In the genomic region with DNA sequence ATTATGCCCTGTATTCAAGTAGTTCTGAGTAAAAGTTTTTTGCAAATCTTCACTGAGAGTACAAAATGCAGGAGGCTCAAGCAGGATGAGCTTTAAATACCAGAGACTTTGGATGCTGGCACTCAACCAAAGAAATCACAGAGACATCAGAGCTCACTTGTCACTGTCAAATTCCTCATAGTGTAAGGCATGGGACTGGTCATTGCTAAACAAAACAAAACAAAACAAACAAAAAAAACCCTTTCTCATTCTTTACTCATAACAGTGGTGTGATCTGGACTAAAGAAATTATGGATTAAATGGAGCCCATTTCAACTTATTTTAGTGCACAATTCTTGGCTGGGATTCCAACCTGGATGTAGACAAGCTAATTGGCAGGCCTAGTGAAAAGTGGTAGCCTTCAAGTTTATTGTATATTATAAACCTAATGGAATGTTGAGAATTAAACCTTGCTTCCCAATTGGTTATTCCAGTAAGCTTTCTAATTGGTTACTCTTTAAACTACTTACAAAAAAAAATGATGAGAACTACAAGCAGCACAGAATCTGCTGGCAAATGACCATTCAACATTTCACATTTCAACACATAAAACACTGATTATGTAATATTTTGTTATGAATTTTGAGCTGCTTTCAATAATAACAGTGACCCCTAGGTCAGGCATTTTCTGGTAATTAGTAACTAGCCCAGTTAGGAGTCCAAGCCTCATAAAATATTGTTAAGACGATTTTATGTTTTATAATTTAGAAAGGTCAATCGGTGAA, we compare ENCODE assay signal across 13 cellular contexts. TPM values are rescaled to one million over a fixed set of nuclear protein-coding genes. Genes with fewer than 3 reads are reported as not detected.
DNase-seq lines count a peak whose midpoint lies in the region; ATAC-seq and TF ChIP-seq lines count a peak whose summit lies in the region.
"Had no signal": no experiment of that assay in that cellular context is flagged by ENCODE, and none has a peak within 500 bp of the region (broad histone marks: within the 10 kb centered on the region; RNA-seq: fewer than 3 reads in every experiment).

No MANE protein-coding gene starts in this region.

- ATAC-seq in HG03039 (IDR thresholded peaks at IDR 0.05; ENCODE audit: unreplicated experiment) (no peak), GM21515 (IDR thresholded peaks at IDR 0.05; ENCODE audit: unreplicated experiment) (no peak), HG02970 (IDR thresholded peaks at IDR 0.05; ENCODE audit: low FRiP score, unreplicated experiment) (no peak)

- peaks cover 4% of the 10 kb centered on the region for H3K4me1 ChIP-seq in mesenchymal stem cell (ENCODE audit: control insufficient read depth, insufficient read depth, low read depth, low read length)
- H3K4me1 ChIP-seq: BLaER1 had no signal

- H3K9ac ChIP-seq in mesenchymal stem cell (ENCODE audit: low read length): no peak overlapping the region
- H3K9ac ChIP-seq: BLaER1 had no signal

- H3K14ac ChIP-seq in mesenchymal stem cell (ENCODE audit: low read length in 2 of 2): no peak overlapping the region

- no peak overlapping the region for H2AFZ ChIP-seq in mesenchymal stem cell (ENCODE audit: low read depth, low read length)

- peak; percentile 54 for DNase-seq in AG09319 (ENCODE audit: extremely low read depth, low read depth)
- DNase-seq in MG63: peak; percentile 72
- peak; percentile 74 to 87 for DNase-seq in cardiac fibroblast (ENCODE audit: low read depth in 2 of 2)
- peak; percentile 45 for DNase-seq in mesenchymal stem cell
- no peak for DNase-seq in H4 (ENCODE audit: low spot score)
- DNase-seq: activated CD4-positive, alpha-beta T cell treated with anti-CD3 and anti-CD28 coated beads, Interleukin-2, amount 50 U/mL, for 4 hours; activated naive CD8-positive, alpha-beta T cell treated with anti-CD3 and anti-CD28 coated beads, Interleukin-2, amount 10 ng/mL, durations not matched to agents 7 days and 5 days; NCI-H2081 treated with DMSO at 0.1 percent for 48 hours had no signal

- H3K36me3 ChIP-seq in MG63 (no peaks in the 10 kb centered on the region), mesenchymal stem cell (ENCODE audit: control insufficient read depth in 1 of 2, insufficient read depth in 2 of 2, low read depth in 1 of 2, low read length in 2 of 2) (no peaks in the 10 kb centered on the region)
- H3K36me3 ChIP-seq: BLaER1 had no signal

- H2AK5ac ChIP-seq in mesenchymal stem cell (ENCODE audit: low read length, severe bottlenecking): no peak overlapping the region

- no peak overlapping the region for H2BK5ac ChIP-seq in mesenchymal stem cell (ENCODE audit: low read depth, low read length, poor library complexity, severe bottlenecking)

- H3K9me3 ChIP-seq in MG63 (no peaks in the 10 kb centered on the region), mesenchymal stem cell (ENCODE audit: control insufficient read depth, low read length) (no peaks in the 10 kb centered on the region)
- H3K9me3 ChIP-seq: BLaER1 had no signal

- no CpG with 5 or more reads among the region's 2 CpGs for WGBS in mesenchymal stem cell

- no peaks in the 10 kb centered on the region for H3K79me1 ChIP-seq in mesenchymal stem cell (replicated peaks; ENCODE audit: low read length, poor library complexity, severe bottlenecking)

- H3K4me3 ChIP-seq in MG63: no peak overlapping the region
- H3K4me3 ChIP-seq in cardiac fibroblast (replicated peaks in 1 of 2; ENCODE audit: low read depth in 2 of 2, low read length in 2 of 2): no peak overlapping the region
- H3K4me3 ChIP-seq in mesenchymal stem cell (ENCODE audit: insufficient read depth in 1 of 2, low read depth in 1 of 2, low read length in 2 of 2): no peak overlapping the region
- H3K4me3 ChIP-seq: BLaER1, SK-N-MC had no signal

- H2BK12ac ChIP-seq in mesenchymal stem cell (ENCODE audit: low read length in 2 of 2): no peak overlapping the region

- peak overlapping the region; percentile 56 for H3K27ac ChIP-seq in mesenchymal stem cell (ENCODE audit: low read length, poor library complexity, severe bottlenecking)
- H3K27ac ChIP-seq: BLaER1, SK-N-MC had no signal

- TF ChIP-seq CTCF in AG09319 (IDR thresholded peaks at IDR 0.05; ENCODE audit: low read depth, low read length) (no peak), cardiac fibroblast (IDR thresholded peaks at IDR 0.05; ENCODE audit: low read depth, low read length) (no peak)

- no peak overlapping the region for H3K18ac ChIP-seq in mesenchymal stem cell (ENCODE audit: low read depth in 1 of 2, low read length in 2 of 2)

- H4K91ac ChIP-seq in mesenchymal stem cell (ENCODE audit: low read length): no peak overlapping the region

- no peak overlapping the region for H4K8ac ChIP-seq in mesenchymal stem cell (ENCODE audit: low read length)

- no peak overlapping the region for H3K23ac ChIP-seq in mesenchymal stem cell (ENCODE audit: low read length in 2 of 2)

- H3K4me2 ChIP-seq in mesenchymal stem cell (ENCODE audit: low read length, poor library complexity, severe bottlenecking): no peak overlapping the region
- H3K4me2 ChIP-seq: BLaER1 had no signal

- H3K4ac ChIP-seq in mesenchymal stem cell (ENCODE audit: low read depth in 1 of 2, low read length in 2 of 2): no peak overlapping the region

- H3K27me3 ChIP-seq in MG63 (no peaks in the 10 kb centered on the region), mesenchymal stem cell (ENCODE audit: control insufficient read depth in 1 of 2, insufficient read depth in 1 of 2, low read length in 2 of 2) (no peaks in the 10 kb centered on the region)
- H3K27me3 ChIP-seq: BLaER1 had no signal

- no peak overlapping the region for H2BK15ac ChIP-seq in mesenchymal stem cell (ENCODE audit: low read depth, poor library complexity, severe bottlenecking)

- H2BK120ac ChIP-seq in mesenchymal stem cell (ENCODE audit: low read depth, low read length): no peak overlapping the region

RNA-seq across cellular contexts. Expression of a gene that starts 30.6 kb away (rescaled TPM):
- total RNA-seq in MG63 (2014; rRNA removed; shearing (Covaris generic); ENCODE audit: low replicate concordance): 242 and 562 TPM in 2 replicates
- polyA plus RNA-seq in mesenchymal stem cell (2013, experiment 1 of 2): 22.7 TPM
- 25.2 TPM for polyA plus RNA-seq in mesenchymal stem cell (2013, experiment 2 of 2)
- total RNA-seq in H4 (2014; rRNA removed; shearing (Covaris generic)): 28.0 and 36.0 TPM in 2 replicates
